ENCODE assay signal across 8 cellular contexts in the genomic region with DNA sequence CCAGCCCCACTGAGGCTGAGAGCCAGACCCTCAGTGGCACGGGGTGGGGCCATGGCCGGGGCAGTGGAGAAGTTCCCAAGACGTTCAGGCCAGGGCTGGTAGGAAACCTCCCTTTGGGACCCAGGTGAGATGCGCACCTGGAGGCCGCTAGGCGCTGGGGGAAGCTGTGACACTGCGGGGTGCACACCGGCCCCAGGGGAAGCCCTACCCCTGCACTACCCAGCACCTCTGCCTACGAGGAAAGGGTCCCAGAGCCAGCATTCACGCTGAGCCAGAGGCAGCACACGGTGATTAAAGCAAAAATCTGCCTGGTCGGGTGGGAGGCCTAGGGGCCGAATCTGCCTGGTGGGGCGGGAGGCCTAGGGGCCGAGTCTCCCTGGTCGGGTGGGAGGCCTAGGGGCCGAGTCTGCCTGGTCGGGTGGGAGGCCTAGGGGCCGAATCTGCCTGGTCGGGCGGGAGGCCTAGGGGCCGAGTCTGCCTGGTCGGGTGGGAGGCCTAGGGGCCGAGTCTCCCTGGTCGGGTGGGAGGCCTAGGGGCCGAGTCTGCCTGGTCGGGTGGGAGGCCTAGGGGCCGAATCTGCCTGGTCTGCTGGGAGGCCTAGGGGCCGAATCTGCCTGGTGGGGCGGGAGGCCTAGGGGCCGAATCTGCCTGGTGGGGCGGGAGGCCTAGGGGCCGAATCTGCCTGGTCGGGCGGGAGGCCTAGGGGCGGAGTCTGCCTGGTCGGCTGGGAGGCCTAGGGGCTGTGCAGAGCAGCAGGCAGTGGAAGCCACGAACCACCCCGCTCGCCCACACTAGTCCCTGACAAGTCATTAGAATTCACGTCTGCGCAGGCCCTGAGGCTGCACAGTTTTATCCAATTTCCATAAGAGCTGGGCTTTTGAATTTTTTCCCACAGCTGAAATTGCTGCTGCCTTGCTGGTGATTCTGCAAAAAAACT. TPM values are rescaled to one million over a fixed set of nuclear protein-coding genes. Genes with fewer than 3 reads are reported as not detected.
DNase-seq lines count a peak whose midpoint lies in the region; ATAC-seq and TF ChIP-seq lines count a peak whose summit lies in the region.
"Not testable (repeated sequence)": the region's sequence is repeated elsewhere in the genome, so short reads cannot be mapped to it uniquely, and the experiment has no call there.

No MANE protein-coding gene starts in this region.

- not testable (repeated sequence) for H3K36me3 ChIP-seq in BLaER1 treated with 17β-estradiol and CSF1 and Interleukin-3, amounts not matched to agents 10 nM and 100 nM; H7 (replicated peaks; ENCODE audit: control insufficient read depth, insufficient read depth, low read length); ectodermal cell (ENCODE audit: control insufficient read depth, insufficient read depth, low read length); mucosa of rectum (ENCODE audit: control insufficient read depth in 2 of 2, insufficient read depth in 2 of 2, low read length in 2 of 2)

- peak overlapping the region; percentile 68 to 82 (median 76); a peak in 21 of 22 replicates for H3K27ac ChIP-seq in BLaER1 treated with 17β-estradiol and CSF1 and Interleukin-3, amounts not matched to agents 10 nM and 100 nM
- H3K27ac ChIP-seq in ectodermal cell (ENCODE audit: insufficient read depth, low read depth, low read length, poor library complexity, severe bottlenecking), result peak overlapping the region; percentile 91
- H3K27ac ChIP-seq in mucosa of rectum (ENCODE audit: low read depth in 2 of 2, low read length in 2 of 2), result peak overlapping the region; percentile 63 to 92

- TF ChIP-seq POLR2A in NB4 (IDR thresholded peaks at IDR 0.05; ENCODE audit: extremely low read depth, insufficient read length), result not testable (repeated sequence)

- peak overlapping the region; percentile 53 for H3K27ac Mint-ChIP-seq in activated B cell treated with CpG ODN at 0.5 μM for 24 hours

- DNase-seq in H7 (peak; percentile 95), NB4 (ENCODE audit: low read depth) (peak; percentile 99), activated B cell treated with CpG ODN at 0.5 μM for 24 hours (peak; percentile 32), cardiac septum (ENCODE audit: low spot score) (peak; percentile 75), skeletal muscle cell (ENCODE audit: low read depth) (peak; percentile 43)

- not testable (repeated sequence) for H3K9me3 ChIP-seq in BLaER1 treated with 17β-estradiol and CSF1 and Interleukin-3, amounts not matched to agents 10 nM and 100 nM (replicated peaks in 1 of 11); ectodermal cell (ENCODE audit: control insufficient read depth, low read length); mucosa of rectum (ENCODE audit: control insufficient read depth in 2 of 2, low read length in 2 of 2)

- H3K4me3 Mint-ChIP-seq in activated B cell treated with CpG ODN at 0.5 μM for 24 hours, result peak overlapping the region; percentile 58

- not testable (repeated sequence) for TF ChIP-seq CTCF in NB4 (IDR thresholded peaks at IDR 0.05; ENCODE audit: low read depth, low read length); activated B cell treated with CpG ODN at 0.5 μM for 24 hours (IDR thresholded peaks at IDR 0.05)

- not testable (repeated sequence) for H3K9me3 Mint-ChIP-seq in activated B cell treated with CpG ODN at 0.5 μM for 24 hours

- H4K20me1 ChIP-seq in BLaER1 treated with 17β-estradiol and CSF1 and Interleukin-3, amounts not matched to agents 10 nM and 100 nM, result not testable (repeated sequence)

- intact Hi-C loops in activated B cell treated with CpG ODN at 0.5 μM for 24 hours (cut with micrococcal nuclease); cardiac septum (cut with DNase I): not testable (repeated sequence)

- H3K27me3 ChIP-seq in BLaER1 treated with 17β-estradiol and CSF1 and Interleukin-3, amounts not matched to agents 10 nM and 100 nM; H7 (ENCODE audit: control insufficient read depth, insufficient read depth, low read length); ectodermal cell (ENCODE audit: control insufficient read depth, insufficient read depth, low read length, poor library complexity, severe bottlenecking); mucosa of rectum (ENCODE audit: control insufficient read depth in 2 of 2, insufficient read depth in 2 of 2, low read length in 2 of 2): not testable (repeated sequence)

- 43% methylated on average over 42 of the region's 42 CpGs for WGBS in ectodermal cell, 2 experiments

- H3K4me2 ChIP-seq in BLaER1 treated with 17β-estradiol and CSF1 and Interleukin-3, amounts not matched to agents 10 nM and 100 nM, result peak overlapping the region; percentile 55 to 88 (median 70)

- H3K9ac ChIP-seq in BLaER1 treated with 17β-estradiol and CSF1 and Interleukin-3, amounts not matched to agents 10 nM and 100 nM, result peak overlapping the region; percentile 67 to 81 (median 77)
- H3K9ac ChIP-seq in mucosa of rectum (ENCODE audit: low read depth in 1 of 2, low read length in 2 of 2), result peak overlapping the region in 1 of 2 donors; percentile 77

- H3K4me3 ChIP-seq in BLaER1 treated with 17β-estradiol and CSF1 and Interleukin-3, amounts not matched to agents 10 nM and 100 nM, result peak overlapping the region in 2 of 10 experiments; percentile 13 to 19; a peak in 2 of 20 replicates
- not testable (repeated sequence) for H3K4me3 ChIP-seq in H7 (ENCODE audit: insufficient read depth, low read depth, low read length); ectodermal cell (ENCODE audit: insufficient read depth, low read depth, low read length); skeletal muscle cell (ENCODE audit: low read depth, low read length)
- H3K4me3 ChIP-seq in NB4 (ENCODE audit: low read depth, low read length), result peak overlapping the region; percentile 85
- peak overlapping the region in 1 of 2 donors; percentile 42 for H3K4me3 ChIP-seq in mucosa of rectum (ENCODE audit: low read length in 2 of 2)

- peaks cover 11% of the 10 kb centered on the region for H3K27me3 Mint-ChIP-seq in activated B cell treated with CpG ODN at 0.5 μM for 24 hours

- H3K36me3 Mint-ChIP-seq in activated B cell treated with CpG ODN at 0.5 μM for 24 hours (ENCODE audit: low read depth), result not testable (repeated sequence)

- peak; percentile 93 for ATAC-seq in activated B cell treated with CpG ODN at 0.5 μM for 24 hours (ENCODE audit: low read depth)

- peaks cover 26 to 59% (median 41%) of the 10 kb centered on the region in 10 experiments for H3K4me1 ChIP-seq in BLaER1 treated with 17β-estradiol and CSF1 and Interleukin-3, amounts not matched to agents 10 nM and 100 nM
- peaks cover 12% of the 10 kb centered on the region for H3K4me1 ChIP-seq in ectodermal cell (ENCODE audit: control insufficient read depth, insufficient read depth, low read length)
- H3K4me1 ChIP-seq in mucosa of rectum (ENCODE audit: control insufficient read depth in 2 of 2, insufficient read depth in 2 of 2, low read length in 2 of 2), result peaks cover 3 to 11% of the 10 kb centered on the region in 2 donors

- POLR2A ChIA-PET in activated B cell treated with CpG ODN at 0.5 μM for 24 hours (lab: Charles Lee), result interaction anchor here (1.1 kb wide), 1 partner anchor 46 kb away, joined by 3 read pairs; no protein-coding TSS in a partner anchor

- not testable (repeated sequence) for H3K4me1 Mint-ChIP-seq in activated B cell treated with CpG ODN at 0.5 μM for 24 hours

- CTCF ChIA-PET in activated B cell treated with CpG ODN at 0.5 μM for 24 hours (lab: Charles Lee), result not testable (repeated sequence)

RNA-seq across cellular contexts. Expression of gene EXOC3, which starts 27.7 kb away (rescaled TPM):
- 20.5 and 24.1 TPM in 2 replicates for total RNA-seq in H7 (2014; rRNA removed; shearing (Covaris generic))
- 75.9 and 79.6 TPM in 2 replicates for total RNA-seq in activated B cell treated with CpG ODN at 0.5 μM for 24 hours
- polyA plus RNA-seq in ectodermal cell (2013, experiment 1 of 4), result 46.1 TPM
- 49.3 TPM for polyA plus RNA-seq in ectodermal cell (2013, experiment 2 of 4)
- polyA plus RNA-seq in ectodermal cell (2013, experiment 3 of 4), result 36.6 TPM
- polyA plus RNA-seq in ectodermal cell (2013, experiment 4 of 4), result 43.0 TPM
- total RNA-seq in cardiac septum, result 42.9 TPM

Comparison
In these comparisons a context has a peak if more than half of its experiments do, and no peak if none do; other contexts are left out.
1. DNase-seq: peak in every context shown above with its lines; median percentile 99 in NB4; 95 in H7; 75 in cardiac septum; 43 in skeletal muscle cell; 32 in activated B cell treated with CpG ODN at 0.5 μM for 24 hours.